8 cellular contexts compared by ENCODE assay signal in genomic region chr1:5992034-5992813, GRCh38. TPM values are rescaled to one million over a fixed set of nuclear protein-coding genes. Genes with fewer than 3 reads are reported as not detected.
DNase-seq lines count a peak whose midpoint lies in the region; FAIRE-seq and TF ChIP-seq lines count a peak whose summit lies in the region.

TSS of gene NPHP4 (minus strand) at chr1:5992425. CDS start at chr1:5986289, 6,136 bp downstream.

- H3K36me3 ChIP-seq in Loucy (ENCODE audit: insufficient read depth, low read length): no peaks in the 10 kb centered on the region

- H3K4me2 ChIP-seq in Loucy (ENCODE audit: low read depth, low read length, poor library complexity, severe bottlenecking): peak within 1 kb of the TSS; percentile 100

- TF ChIP-seq POLR2A in H54 (IDR thresholded peaks at IDR 0.05; ENCODE audit: low read depth, low read length): peak; percentile 44; the same call in 1 of the 2 replicates

- H3K27me3 ChIP-seq in Loucy (ENCODE audit: insufficient read depth, low read length, poor library complexity, severe bottlenecking): no peaks in the 10 kb centered on the region

- peak within 1 kb of the TSS; percentile 90 for H2AFZ ChIP-seq in Loucy (ENCODE audit: low read length)

- H4K20me1 ChIP-seq in Loucy (ENCODE audit: insufficient read depth, low read length, poor library complexity, severe bottlenecking): peaks cover 16% of the 10 kb centered on the region

- H3K36me3 Mint-ChIP-seq in nephron (ENCODE audit: low read depth): no peaks in the 10 kb centered on the region
- no peaks in the 10 kb centered on the region for H3K36me3 Mint-ChIP-seq in stimulated activated naive CD8-positive, alpha-beta T cell treated with anti-CD3 and anti-CD28 coated beads, Interleukin-15, Interleukin-2, amounts not matched to agents 100 ng/mL and 50 ng/mL, for 24 hours (ENCODE audit: low read depth)

- H3K9ac ChIP-seq in Loucy (ENCODE audit: low read depth, low read length, poor library complexity, severe bottlenecking): peak within 1 kb of the TSS; percentile 84

- no peaks in the 10 kb centered on the region for H3F3A ChIP-seq in Loucy (ENCODE audit: low read depth)

- TF ChIP-seq CTCF in Loucy (conservative IDR thresholded peaks at IDR 0.05; ENCODE audit: low read length) (no peak), fibroblast of the aortic adventitia (IDR thresholded peaks at IDR 0.05; ENCODE audit: insufficient read depth, low read length) (no peak), nephron (IDR thresholded peaks at IDR 0.05; ENCODE audit: unreplicated experiment in 3 of 3) (no peak)

- no peaks in the 10 kb centered on the region for H3K9me2 ChIP-seq in Loucy (replicated peaks; ENCODE audit: low read depth, low read length)

- H3K4me1 ChIP-seq in Loucy (ENCODE audit: insufficient read depth, low read length, poor library complexity, severe bottlenecking): peaks cover 36% of the 10 kb centered on the region

- H3K4me3 Mint-ChIP-seq in nephron: peak within 1 kb of the TSS; percentile 89 to 98 (median 98)
- H3K4me3 Mint-ChIP-seq in stimulated activated naive CD8-positive, alpha-beta T cell treated with anti-CD3 and anti-CD28 coated beads, Interleukin-15, Interleukin-2, amounts not matched to agents 100 ng/mL and 50 ng/mL, for 24 hours: peak within 1 kb of the TSS; percentile 95

- H3K9me3 ChIP-seq in Loucy (ENCODE audit: insufficient read depth, low read depth, low read length): no peaks in the 10 kb centered on the region

- peaks cover 23% of the 10 kb centered on the region for H3K27me3 Mint-ChIP-seq in nephron (ENCODE audit: low read depth)
- H3K27me3 Mint-ChIP-seq in stimulated activated naive CD8-positive, alpha-beta T cell treated with anti-CD3 and anti-CD28 coated beads, Interleukin-15, Interleukin-2, amounts not matched to agents 100 ng/mL and 50 ng/mL, for 24 hours: no peaks in the 10 kb centered on the region

- H3K4me3 ChIP-seq in Loucy (ENCODE audit: low read length, poor library complexity, severe bottlenecking) (peak within 1 kb of the TSS; percentile 98), fibroblast of the aortic adventitia (ENCODE audit: low read depth, low read length) (peak within 1 kb of the TSS; percentile 82)

- H3K79me2 ChIP-seq in Loucy (ENCODE audit: insufficient read depth, low read length): peaks cover 66% of the 10 kb centered on the region

- peaks cover 17% of the 10 kb centered on the region for H3K4me1 Mint-ChIP-seq in nephron
- peaks cover 21% of the 10 kb centered on the region for H3K4me1 Mint-ChIP-seq in stimulated activated naive CD8-positive, alpha-beta T cell treated with anti-CD3 and anti-CD28 coated beads, Interleukin-15, Interleukin-2, amounts not matched to agents 100 ng/mL and 50 ng/mL, for 24 hours (ENCODE audit: low read depth)

- peak; percentile 100 for DNase-seq in ELF-1 (ENCODE audit: low read depth, low spot score)
- peak; percentile 95 for DNase-seq in H54 (ENCODE audit: insufficient read length, low spot score)
- peak; percentile 97 for DNase-seq in SHP77 treated with DMSO at 0.1 percent for 48 hours (lab: John Stamatoyannopoulos, UW)
- peak; percentile 100 for DNase-seq in activated effector memory CD4-positive, alpha-beta T cell treated with anti-CD3 and anti-CD28 coated beads, Interleukin-2, amount 50 U/mL, for 16 hours
- peak; percentile 100 for DNase-seq in fibroblast of the aortic adventitia (ENCODE audit: low read depth)

- H3K27ac Mint-ChIP-seq in nephron: peak within 1 kb of the TSS; percentile 30 to 85 (median 72)
- peak within 1 kb of the TSS; percentile 93 for H3K27ac Mint-ChIP-seq in stimulated activated naive CD8-positive, alpha-beta T cell treated with anti-CD3 and anti-CD28 coated beads, Interleukin-15, Interleukin-2, amounts not matched to agents 100 ng/mL and 50 ng/mL, for 24 hours

- H3K9me3 Mint-ChIP-seq in nephron: no peaks in the 10 kb centered on the region
- no peaks in the 10 kb centered on the region for H3K9me3 Mint-ChIP-seq in stimulated activated naive CD8-positive, alpha-beta T cell treated with anti-CD3 and anti-CD28 coated beads, Interleukin-15, Interleukin-2, amounts not matched to agents 100 ng/mL and 50 ng/mL, for 24 hours

- peak; percentile 89 for FAIRE-seq in H54 (lab: Jason Lieb, UNC)

RNA-seq across cellular contexts. Expression of gene NPHP4, which starts in this region (rescaled TPM):
- 6.9 and 9.6 TPM in 2 replicates for total RNA-seq in fibroblast of the aortic adventitia (ENCODE audit: low replicate concordance)

Comparison
In these comparisons a context has a peak if more than half of its experiments do, and no peak if none do; other contexts are left out.
1. Peak in every context shown above with its lines: DNase-seq and H3K4me3 ChIP-seq.